24 cellular contexts compared by ENCODE assay signal in genomic region chr21:38314534-38314933, GRCh38. TPM values are rescaled to one million over a fixed set of nuclear protein-coding genes. Genes with fewer than 3 reads are reported as not detected.
"Had no signal": no experiment of that assay in that cellular context is flagged by ENCODE, and none has a peak within 500 bp of the region (broad histone marks: within the 10 kb centered on the region; RNA-seq: fewer than 3 reads in every experiment).

No MANE protein-coding gene starts in this region.

- ATAC-seq: activated T-cell treated with anti-CD3 and anti-CD28 coated beads, Interleukin-2, amount 50 U/mL, for 4 hours; effector memory CD8-positive, alpha-beta T cell; left ventricle myocardium superior; naive thymus-derived CD4-positive, alpha-beta T cell had no signal

- H3K27ac ChIP-seq: dorsolateral prefrontal cortex, esophagus muscularis mucosa, hepatocyte, neutrophil, parathyroid adenoma, tibial nerve, vagina had no signal

- H3K4me2 ChIP-seq: hepatocyte had no signal

- H3K4me3 ChIP-seq: dorsolateral prefrontal cortex, esophagus muscularis mucosa, hepatocyte, tibial nerve, vagina had no signal

- DNase-seq: activated CD4-positive, alpha-beta T cell treated with anti-CD3 and anti-CD28 coated beads for 4 hours; activated CD4-positive, alpha-beta T cell treated with anti-CD3 and anti-CD28 coated beads, Interleukin-2, amount 50 U/mL, for 48 hours; activated CD4-positive, CD25-positive, alpha-beta regulatory T cell; activated CD8-positive, alpha-beta memory T cell treated with anti-CD3 and anti-CD28 coated beads, Interleukin-2, amount 50 U/mL, for 48 hours; activated naive CD4-positive, alpha-beta T cell treated with Interleukin-2 at 50 U/mL for 16 hours; activated naive CD8-positive, alpha-beta T cell treated with anti-CD3 and anti-CD28 coated beads for 36 hours; activated T-cell treated with anti-CD3 and anti-CD28 coated beads, Interleukin-2, amount 50 U/mL, for 4 hours; central memory CD4-positive, alpha-beta T cell; dorsolateral prefrontal cortex; effector memory CD8-positive, alpha-beta T cell; glutamatergic neuron; immature natural killer cell; left ventricle myocardium superior; naive thymus-derived CD4-positive, alpha-beta T cell; stimulated activated CD4-positive, alpha-beta T cell treated with anti-CD3 and anti-CD28 coated beads, Interleukin-12 subunit alpha, Interleukin-12 subunit beta, amount 100 ng/mL, for 4 hours; stimulated activated CD4-positive, alpha-beta T cell treated with anti-CD3 and anti-CD28 coated beads, Interleukin-4, amount 100 ng/mL, for 4 hours; T-helper 9 cell had no signal

- H2AFZ ChIP-seq: hepatocyte, parathyroid adenoma had no signal

- H3K36me3 ChIP-seq: esophagus muscularis mucosa, neutrophil, tibial nerve, vagina had no signal

- H3K9ac ChIP-seq: parathyroid adenoma had no signal

- H3K4me1 ChIP-seq: esophagus muscularis mucosa, parathyroid adenoma, tibial nerve, vagina had no signal

- H3K27me3 ChIP-seq: hepatocyte, neutrophil, tibial nerve, vagina had no signal

- H3K9me3 ChIP-seq: esophagus muscularis mucosa, neutrophil, tibial nerve, vagina had no signal

RNA-seq across cellular contexts. Expression of gene KCNJ15, which starts 57.7 kb away (rescaled TPM):
- total RNA-seq: frontal cortex had no signal
- polyA plus RNA-seq: immature natural killer cell; naive thymus-derived CD4-positive, alpha-beta T cell had no signal
